In genomic region chr9:125472926-125473701, GRCh38 we compare ENCODE assay signal across 10 cellular contexts.
A peak's percentile ranks its signal among the peaks of the same experiment; 100 is the strongest.
DNase-seq lines count a peak whose midpoint lies in the region; FAIRE-seq and TF ChIP-seq lines count a peak whose summit lies in the region.
"Had no signal": no experiment of that assay in that cellular context is flagged by ENCODE, and none has a peak within 500 bp of the region (broad histone marks: within the 10 kb centered on the region; RNA-seq: fewer than 3 reads in every experiment).

No MANE protein-coding gene starts in this region.

- H3K4me3 Mint-ChIP-seq in osteocyte (ENCODE audit: unreplicated experiment), result no peak overlapping the region
- H3K4me3 Mint-ChIP-seq: activated CD8-positive, alpha-beta memory T cell treated with anti-CD3 and anti-CD28 coated beads, Interleukin-2, amount 10 ng/mL, durations not matched to agents 7 days and 5 days had no signal

- DNase-seq in Daoy (ENCODE audit: low read depth), result peak; percentile 71
- DNase-seq in fibroblast of the conjunctiva (ENCODE audit: low read depth), result peak; percentile 21
- DNase-seq in osteocyte (ENCODE audit: extremely low spot score, unreplicated experiment), result no peak
- no peak for DNase-seq in small intestine
- no peak for DNase-seq in A673 (ENCODE audit: low spot score)
- no peak for DNase-seq in HUDEP-2 (lab: John Stamatoyannopoulos, UW; ENCODE audit: unreplicated experiment in 76 of 76)
- DNase-seq in RPMI8226, result no peak
- DNase-seq: activated CD8-positive, alpha-beta memory T cell treated with anti-CD3 and anti-CD28 coated beads, Interleukin-2, amount 10 ng/mL, durations not matched to agents 7 days and 5 days; NCI-H1436 had no signal

- H3K36me3 ChIP-seq in small intestine (ENCODE audit: control insufficient read depth in 2 of 2, insufficient read depth in 2 of 2, low read length in 2 of 2), result peaks cover 0 to 7% of the 10 kb centered on the region in 2 donors
- H3K36me3 ChIP-seq in A673 (ENCODE audit: insufficient read depth, low read length, poor library complexity, severe bottlenecking), result no peaks in the 10 kb centered on the region

- POLR2A ChIA-PET in A673 (lab: Charles Lee; ENCODE audit: low non-redundant PET), result interaction anchor here (0.6 kb wide), 1 partner anchor 217 kb away, joined by 5 read pairs; no protein-coding TSS in a partner anchor

- H3K27me3 Mint-ChIP-seq in osteocyte (ENCODE audit: unreplicated experiment), result no peaks in the 10 kb centered on the region
- H3K27me3 Mint-ChIP-seq: activated CD8-positive, alpha-beta memory T cell treated with anti-CD3 and anti-CD28 coated beads, Interleukin-2, amount 10 ng/mL, durations not matched to agents 7 days and 5 days had no signal

- H3K27me3 ChIP-seq in small intestine (ENCODE audit: control insufficient read depth in 2 of 2, insufficient read depth in 2 of 2, low read length in 2 of 2) (no peaks in the 10 kb centered on the region), A673 (replicated peaks; ENCODE audit: insufficient read depth, low read depth, low read length, poor library complexity) (no peaks in the 10 kb centered on the region)

- H3K4me1 Mint-ChIP-seq in osteocyte (ENCODE audit: unreplicated experiment), result peaks cover 17% of the 10 kb centered on the region
- H3K4me1 Mint-ChIP-seq: activated CD8-positive, alpha-beta memory T cell treated with anti-CD3 and anti-CD28 coated beads, Interleukin-2, amount 10 ng/mL, durations not matched to agents 7 days and 5 days had no signal

- TF ChIP-seq CTCF in osteocyte (IDR thresholded peaks at IDR 0.05), result peak; percentile 24
- no peak for TF ChIP-seq CTCF in A673 (conservative IDR thresholded peaks at IDR 0.05; ENCODE audit: low read depth, low read length)

- no peak for FAIRE-seq in small intestine (lab: Jason Lieb, UNC)

- intact Hi-C loops in A673 (cut with micrococcal nuclease; ENCODE audit: unreplicated experiment), result no loop called here

- H3K27ac ChIP-seq in small intestine (ENCODE audit: low read depth in 1 of 2, low read length in 1 of 2), result peak overlapping the region in 1 of 2 donors; percentile 45
- no peak overlapping the region for H3K27ac ChIP-seq in A673 (ENCODE audit: low read depth, low read length, poor library complexity, severe bottlenecking)

- H3K9me3 Mint-ChIP-seq in osteocyte (ENCODE audit: unreplicated experiment), result no peaks in the 10 kb centered on the region

- 59 to 90% (median 85%) methylated on average over 11 of the region's 11 CpGs for WGBS in small intestine, 3 donors

- H3K4me1 ChIP-seq in small intestine (ENCODE audit: control insufficient read depth in 2 of 2, insufficient read depth in 1 of 2, low read depth in 1 of 2, low read length in 1 of 2), result no peaks in the 10 kb centered on the region
- no peaks in the 10 kb centered on the region for H3K4me1 ChIP-seq in A673 (ENCODE audit: insufficient read depth, low read length, poor library complexity, severe bottlenecking)

- CTCF ChIA-PET in A673 (lab: Charles Lee), result no interaction called here

- H3K9me3 ChIP-seq in small intestine (ENCODE audit: control insufficient read depth, low read depth) (no peaks in the 10 kb centered on the region), A673 (ENCODE audit: low read depth, low read length, poor library complexity, severe bottlenecking) (no peaks in the 10 kb centered on the region)

- no TSS peak for BruUV-seq in A673 (replicated peaks; lab: Mats Ljungman, UMichigan)

- peak overlapping the region; percentile 31 for H3K27ac Mint-ChIP-seq in osteocyte (ENCODE audit: unreplicated experiment)
- H3K27ac Mint-ChIP-seq: activated CD8-positive, alpha-beta memory T cell treated with anti-CD3 and anti-CD28 coated beads, Interleukin-2, amount 10 ng/mL, durations not matched to agents 7 days and 5 days had no signal

- H3K4me3 ChIP-seq in small intestine (ENCODE audit: low read depth in 1 of 2, low read length in 2 of 2) (no peak overlapping the region), A673 (ENCODE audit: low read depth, low read length, poor library complexity, severe bottlenecking) (no peak overlapping the region)

- H3K36me3 Mint-ChIP-seq in osteocyte (ENCODE audit: unreplicated experiment), result peaks cover 19% of the 10 kb centered on the region

TF ChIP-seq in PFSK-1, 5 proteins besides CTCF, POLR2A, EP300 and RAD21:
- TF ChIP-seq FOXP2 (optimal IDR thresholded peaks at IDR 0.05; ENCODE audit: borderline replicate concordance, extremely low read depth, extremely low read length, insufficient read depth), result no peak
- TF ChIP-seq SIN3A (IDR thresholded peaks at IDR 0.05; ENCODE audit: borderline replicate concordance, insufficient read depth, low read length), result peak; percentile 30; the same call in 1 of the 2 replicates

Comparison
In these comparisons a context has a peak if more than half of its experiments do, and no peak if none do; other contexts are left out.
1. DNase-seq: peak in Daoy (single experiment) and fibroblast of the conjunctiva (single experiment); none in osteocyte (single experiment), small intestine (single experiment), A673 (single experiment), HUDEP-2 (0 of 76) and RPMI8226 (single experiment).